ENCODE assay signal across 21 cellular contexts in the genomic region with DNA sequence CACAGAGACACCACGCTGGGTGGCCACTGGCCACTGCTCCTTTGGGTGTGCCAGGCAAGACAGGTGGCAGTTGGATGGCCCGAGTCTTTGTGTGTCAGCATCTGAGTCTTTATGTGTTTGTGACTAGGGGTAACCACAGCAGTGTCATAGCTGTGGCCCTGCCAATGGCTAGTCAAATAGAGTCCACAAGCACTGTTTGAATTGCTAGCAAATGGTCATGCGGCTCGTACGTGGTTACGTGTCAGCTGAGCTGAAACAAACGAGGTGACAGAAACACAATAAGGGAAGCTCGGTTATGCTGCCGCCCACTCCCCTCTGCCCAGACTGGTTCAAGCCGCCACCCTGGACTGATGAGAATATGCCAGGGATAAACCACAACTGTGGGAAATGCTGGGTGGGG.
A peak's percentile ranks its signal among the peaks of the same experiment; 100 is the strongest.
DNase-seq lines count a peak whose midpoint lies in the region; ATAC-seq and TF ChIP-seq lines count a peak whose summit lies in the region.
"Had no signal": no experiment of that assay in that cellular context is flagged by ENCODE, and none has a peak within 500 bp of the region (broad histone marks: within the 10 kb centered on the region; RNA-seq: fewer than 3 reads in every experiment).

No MANE protein-coding gene starts in this region.

- intact Hi-C loops in Calu3 (cut with micrococcal nuclease; ENCODE audit: unreplicated experiment), result loop anchor here (5.0 to 10.0 kb wide), 5 partner anchors 48 to 630 kb away; partner anchors contain the start of gene LMO4
- intact Hi-C loops in CD8-positive, alpha-beta T cell (cut with DNase I, micrococcal nuclease), result no loop called here

- H3K36me3 Mint-ChIP-seq in Calu3 (ENCODE audit: insufficient read depth, unreplicated experiment), result no peaks in the 10 kb centered on the region
- H3K36me3 Mint-ChIP-seq in CD8-positive, alpha-beta T cell, result no peaks in the 10 kb centered on the region
- H3K36me3 Mint-ChIP-seq: natural killer cell treated with Interleukin-12 subunit alpha and Interleukin-12 subunit beta and Interleukin-15 and Interleukin-18, amount 100 ng/mL, for 72 hours had no signal

- POLR2A ChIA-PET in CD8-positive, alpha-beta T cell (lab: Charles Lee), result interaction anchor here (0.6 kb wide), 1 partner anchor 191 kb away, joined by 5 read pairs; no protein-coding TSS in a partner anchor

- TF ChIP-seq CTCF in Calu3 (IDR thresholded peaks at IDR 0.05; ENCODE audit: unreplicated experiment), result no peak
- TF ChIP-seq CTCF in CD8-positive, alpha-beta T cell (IDR thresholded peaks at IDR 0.05), result no peak

- no peak overlapping the region for H3K27ac Mint-ChIP-seq in Calu3 (ENCODE audit: unreplicated experiment)
- no peak overlapping the region for H3K27ac Mint-ChIP-seq in CD8-positive, alpha-beta T cell
- H3K27ac Mint-ChIP-seq: activated CD4-positive, alpha-beta T cell treated with anti-CD3 and anti-CD28 coated beads for 36 hours; activated T-helper 17 cell treated with anti-CD3 and anti-CD28 coated beads, Interleukin-2, amount 50 U/mL, for 72 hours had no signal

- H3K27me3 Mint-ChIP-seq in Calu3 (ENCODE audit: unreplicated experiment), result no peaks in the 10 kb centered on the region
- peaks cover 34% of the 10 kb centered on the region for H3K27me3 Mint-ChIP-seq in CD8-positive, alpha-beta T cell (ENCODE audit: low read depth)

- H3K9me3 Mint-ChIP-seq in Calu3 (ENCODE audit: low read depth, unreplicated experiment), result no peaks in the 10 kb centered on the region
- no peaks in the 10 kb centered on the region for H3K9me3 Mint-ChIP-seq in CD8-positive, alpha-beta T cell
- H3K9me3 Mint-ChIP-seq: activated T-helper 17 cell treated with anti-CD3 and anti-CD28 coated beads, Interleukin-2, amount 50 U/mL, for 72 hours; natural killer cell treated with Interleukin-12 subunit alpha and Interleukin-12 subunit beta and Interleukin-15 and Interleukin-18, amount 100 ng/mL, for 72 hours had no signal

- no peaks in the 10 kb centered on the region for H3K4me1 ChIP-seq in CD8-positive, alpha-beta T cell (ENCODE audit: insufficient read depth, low read length)
- H3K4me1 ChIP-seq: parathyroid adenoma had no signal

- no TSS peak for BruUV-seq in Calu3 (replicated peaks; lab: Mats Ljungman, UMichigan)

- in situ Hi-C loops in SK-MEL-5 (cut with HindIII; ENCODE audit: low pct_unique_long_range_greater_than_20kb, low sequenced_read_pairs), result no loop called here

- no peaks in the 10 kb centered on the region for H3K9me3 ChIP-seq in CD8-positive, alpha-beta T cell (ENCODE audit: low read length)
- H3K9me3 ChIP-seq: BE2C, Peyer's patch had no signal

- CTCF ChIA-PET in Calu3 (lab: Charles Lee), result interaction anchor here (0.9 to 1.3 kb wide), 2 partner anchors 126 to 174 kb away, joined by 7 read pairs; partner anchors contain the start of gene LMO4
- CTCF ChIA-PET in CD8-positive, alpha-beta T cell (lab: Charles Lee), result no interaction called here

- peak; percentile 15 for DNase-seq in Ammon's horn (ENCODE audit: low spot score)
- DNase-seq in Calu3, result peak; percentile 29
- DNase-seq in SK-MEL-5 (ENCODE audit: low read depth, low spot score), result peak; percentile 28
- peak; percentile 34 for DNase-seq in left kidney (ENCODE audit: low read depth, low spot score)
- no peak for DNase-seq in CD8-positive, alpha-beta T cell
- DNase-seq in NK-92 (lab: John Stamatoyannopoulos, UW; ENCODE audit: unreplicated experiment), result no peak
- no peak for DNase-seq in activated gamma-delta T cell (lab: John Stamatoyannopoulos, UW)
- DNase-seq: activated CD4-positive, alpha-beta T cell treated with anti-CD3 and anti-CD28 coated beads for 36 hours; BE2C; dermis blood vessel endothelial cell; GF-D8; H7; kidney glomerular epithelial cell; mesendoderm; NCI-H187 treated with DMSO at 0.1 percent for 48 hours; NK-92 treated with Interleukin-12 subunit alpha and Interleukin-12 subunit beta, amount 100 ng/mL, for 24 hours; Peyer's patch had no signal

- H3K27ac ChIP-seq in CD8-positive, alpha-beta T cell (ENCODE audit: low read depth, low read length), result no peak overlapping the region
- H3K27ac ChIP-seq: parathyroid adenoma, Peyer's patch had no signal

- ATAC-seq in CD8-positive, alpha-beta T cell, result no peak
- no peak for ATAC-seq in HG02981 (IDR thresholded peaks at IDR 0.05; ENCODE audit: unreplicated experiment)
- ATAC-seq: activated CD4-positive, alpha-beta T cell treated with anti-CD3 and anti-CD28 coated beads for 36 hours; activated T-helper 17 cell treated with anti-CD3 and anti-CD28 coated beads, Interleukin-2, amount 50 U/mL, for 72 hours; natural killer cell treated with Interleukin-12 subunit alpha and Interleukin-12 subunit beta and Interleukin-15 and Interleukin-18, amount 100 ng/mL, for 72 hours had no signal

- H3K4me1 Mint-ChIP-seq in Calu3 (ENCODE audit: low read depth, unreplicated experiment), result peaks cover 33% of the 10 kb centered on the region
- peaks cover 11% of the 10 kb centered on the region for H3K4me1 Mint-ChIP-seq in CD8-positive, alpha-beta T cell (ENCODE audit: low read depth)

- no peaks in the 10 kb centered on the region for H3K36me3 ChIP-seq in CD8-positive, alpha-beta T cell (ENCODE audit: insufficient read depth, low read length)
- H3K36me3 ChIP-seq: BE2C, Peyer's patch had no signal

- no peak overlapping the region for H3K4me3 Mint-ChIP-seq in Calu3 (ENCODE audit: low read depth, unreplicated experiment)
- no peak overlapping the region for H3K4me3 Mint-ChIP-seq in CD8-positive, alpha-beta T cell
- H3K4me3 Mint-ChIP-seq: activated CD4-positive, alpha-beta T cell treated with anti-CD3 and anti-CD28 coated beads for 36 hours; activated T-helper 17 cell treated with anti-CD3 and anti-CD28 coated beads, Interleukin-2, amount 50 U/mL, for 72 hours; natural killer cell treated with Interleukin-12 subunit alpha and Interleukin-12 subunit beta and Interleukin-15 and Interleukin-18, amount 100 ng/mL, for 72 hours had no signal

- no peak overlapping the region for H3K4me3 ChIP-seq in CD8-positive, alpha-beta T cell (ENCODE audit: low read depth, low read length)
- H3K4me3 ChIP-seq: Peyer's patch had no signal

- peaks cover 7% of the 10 kb centered on the region for H3K27me3 ChIP-seq in CD8-positive, alpha-beta T cell (ENCODE audit: insufficient read depth, low read length)
- H3K27me3 ChIP-seq: BE2C, Peyer's patch had no signal

Comparison
In these comparisons a context has a peak if more than half of its experiments do, and no peak if none do; other contexts are left out.
1. DNase-seq: peak in Ammon's horn (single experiment), Calu3 (single experiment), SK-MEL-5 (single experiment) and left kidney (single experiment); none in CD8-positive, alpha-beta T cell (0 of 7), NK-92 (single experiment) and activated gamma-delta T cell (single experiment).